ENCODE assay signal across 8 cellular contexts in the genomic region with DNA sequence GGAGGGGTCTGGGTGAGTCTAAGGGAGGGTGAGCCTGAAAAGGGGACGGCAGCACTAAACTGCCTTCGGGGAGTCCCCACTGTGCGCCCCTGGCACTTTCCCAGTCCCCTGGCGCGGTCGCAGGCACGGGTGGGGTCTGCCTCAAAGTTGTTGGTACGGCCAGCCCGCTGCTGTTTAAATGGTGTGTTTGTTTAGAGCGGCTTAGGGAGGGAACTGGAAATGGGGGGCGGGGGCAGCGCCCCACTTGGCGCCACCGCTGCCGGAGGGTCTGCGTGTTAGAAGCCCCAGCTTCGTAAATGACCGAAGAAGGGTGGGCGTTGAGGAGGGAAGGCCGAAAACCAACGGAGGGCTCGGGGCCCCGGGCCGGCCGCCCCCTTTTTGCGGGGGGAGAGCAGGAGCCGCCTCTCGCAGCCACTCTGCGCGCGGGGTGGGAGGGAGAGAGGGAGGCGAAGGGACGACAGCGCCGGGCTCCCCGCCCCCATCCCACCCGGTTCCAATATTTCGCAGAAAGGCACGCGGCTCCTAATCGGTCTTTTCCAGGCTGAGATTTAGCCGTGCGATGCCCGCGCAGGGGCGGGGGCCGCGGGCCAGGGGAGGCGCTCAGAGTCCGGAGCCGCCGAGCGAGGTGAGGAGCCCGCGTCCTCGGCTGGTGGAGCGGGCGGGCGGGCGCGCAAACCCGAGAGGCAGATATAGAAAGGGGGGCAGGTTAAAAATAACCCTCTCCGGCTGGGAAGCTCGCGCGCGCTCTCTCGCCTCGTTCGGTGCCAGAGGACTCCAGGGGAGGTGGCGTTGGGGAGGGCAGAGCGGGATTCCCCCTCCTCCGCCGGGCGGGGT.
DNase-seq lines count a peak whose midpoint lies in the region; ATAC-seq lines count a peak whose summit lies in the region.

No MANE protein-coding gene starts in this region.

- peak overlapping the region; percentile 58 for H3K4me3 ChIP-seq in neuron (ENCODE audit: low read length)

- H3K4me1 ChIP-seq in neuron (ENCODE audit: insufficient read depth, low read length) = peaks cover 63% of the 10 kb centered on the region

- peak overlapping the region; percentile 66 for H3K4me3 Mint-ChIP-seq in activated naive CD4-positive, alpha-beta T cell treated with anti-CD3 and anti-CD28 coated beads, Interleukin-2, amount 50 U/mL, for 24 hours

- H3K9me3 ChIP-seq in neuron (ENCODE audit: low read length) = no peaks in the 10 kb centered on the region

- peak; percentile 10 for DNase-seq in DMS79 treated with DMSO at 0.1 percent for 48 hours (lab: John Stamatoyannopoulos, UW)
- DNase-seq in DMS79 (lab: John Stamatoyannopoulos, UW) = no peak
- DNase-seq in NCI-H510A treated with DMSO at 0.1 percent for 48 hours (lab: John Stamatoyannopoulos, UW) = peak; percentile 73
- DNase-seq in globus pallidus (ENCODE audit: low spot score) = peak; percentile 91

- H3K36me3 Mint-ChIP-seq in activated naive CD4-positive, alpha-beta T cell treated with anti-CD3 and anti-CD28 coated beads, Interleukin-2, amount 50 U/mL, for 24 hours = no peaks in the 10 kb centered on the region

- H3K36me3 ChIP-seq in neuron (ENCODE audit: insufficient read depth, low read length) = no peaks in the 10 kb centered on the region

- ATAC-seq in GM19397 (IDR thresholded peaks at IDR 0.05; ENCODE audit: unreplicated experiment) (no peak), HG02885 (IDR thresholded peaks at IDR 0.05; ENCODE audit: poor library complexity, unreplicated experiment) (no peak)

- H3K27me3 Mint-ChIP-seq in activated naive CD4-positive, alpha-beta T cell treated with anti-CD3 and anti-CD28 coated beads, Interleukin-2, amount 50 U/mL, for 24 hours = no peaks in the 10 kb centered on the region

- no peaks in the 10 kb centered on the region for H3K9me3 Mint-ChIP-seq in activated naive CD4-positive, alpha-beta T cell treated with anti-CD3 and anti-CD28 coated beads, Interleukin-2, amount 50 U/mL, for 24 hours

- H2AFZ ChIP-seq in neuron (ENCODE audit: low read depth, low read length) = no peak overlapping the region

- no peaks in the 10 kb centered on the region for H3K27me3 ChIP-seq in neuron (ENCODE audit: insufficient read depth, low read length)

- peaks cover 25% of the 10 kb centered on the region for H3K4me1 Mint-ChIP-seq in activated naive CD4-positive, alpha-beta T cell treated with anti-CD3 and anti-CD28 coated beads, Interleukin-2, amount 50 U/mL, for 24 hours

- H3K27ac Mint-ChIP-seq in activated naive CD4-positive, alpha-beta T cell treated with anti-CD3 and anti-CD28 coated beads, Interleukin-2, amount 50 U/mL, for 24 hours = no peak overlapping the region
